In genomic region chr10:72292223-72292691, GRCh38 we compare ENCODE assay signal across 12 cellular contexts. TPM values are rescaled to one million over a fixed set of nuclear protein-coding genes. Genes with fewer than 3 reads are reported as not detected.
DNase-seq lines count a peak whose midpoint lies in the region; ATAC-seq, FAIRE-seq and TF ChIP-seq lines count a peak whose summit lies in the region.
"Had no signal": no experiment of that assay in that cellular context is flagged by ENCODE, and none has a peak within 500 bp of the region (broad histone marks: within the 10 kb centered on the region; RNA-seq: fewer than 3 reads in every experiment).

No MANE protein-coding gene starts in this region.

- H3K4me3 Mint-ChIP-seq in T-helper 1 cell treated with Interleukin-12 subunit alpha and Interleukin-12 subunit beta and Interleukin-4 antibody, amounts not matched to agents 30 μg/mL and 1 μg/mL, for 36 hours: peak overlapping the region; percentile 64

- H3K36me3 Mint-ChIP-seq in T-helper 1 cell treated with Interleukin-12 subunit alpha and Interleukin-12 subunit beta and Interleukin-4 antibody, amounts not matched to agents 30 μg/mL and 1 μg/mL, for 36 hours (ENCODE audit: low read depth): peaks cover 6% of the 10 kb centered on the region

- no peaks in the 10 kb centered on the region for H3K27me3 Mint-ChIP-seq in T-helper 1 cell treated with Interleukin-12 subunit alpha and Interleukin-12 subunit beta and Interleukin-4 antibody, amounts not matched to agents 30 μg/mL and 1 μg/mL, for 36 hours (ENCODE audit: low read depth)

- H3K4me3 ChIP-seq in bronchial epithelial cell (ENCODE audit: low read depth, low read length): no peak overlapping the region
- H3K4me3 ChIP-seq: ascending aorta, heart right ventricle, right lobe of liver, uterus had no signal

- no peaks in the 10 kb centered on the region for H3K9me3 Mint-ChIP-seq in T-helper 1 cell treated with Interleukin-12 subunit alpha and Interleukin-12 subunit beta and Interleukin-4 antibody, amounts not matched to agents 30 μg/mL and 1 μg/mL, for 36 hours

- peaks cover 52% of the 10 kb centered on the region for H3K4me1 Mint-ChIP-seq in T-helper 1 cell treated with Interleukin-12 subunit alpha and Interleukin-12 subunit beta and Interleukin-4 antibody, amounts not matched to agents 30 μg/mL and 1 μg/mL, for 36 hours (ENCODE audit: low read depth)

- TF ChIP-seq CTCF in bronchial epithelial cell (IDR thresholded peaks at IDR 0.05; ENCODE audit: insufficient read depth, low read length, severe bottlenecking): no peak

- no peaks in the 10 kb centered on the region for H3K27me3 ChIP-seq in bronchial epithelial cell (ENCODE audit: control insufficient read depth, insufficient read depth, low read length)
- H3K27me3 ChIP-seq: ascending aorta, heart right ventricle, uterus had no signal

- no peaks in the 10 kb centered on the region for H3K36me3 ChIP-seq in bronchial epithelial cell (ENCODE audit: control insufficient read depth, insufficient read depth, low read length)
- H3K36me3 ChIP-seq: ascending aorta, heart right ventricle, right lobe of liver, uterus had no signal

- H3K27ac Mint-ChIP-seq in T-helper 1 cell treated with Interleukin-12 subunit alpha and Interleukin-12 subunit beta and Interleukin-4 antibody, amounts not matched to agents 30 μg/mL and 1 μg/mL, for 36 hours: peak overlapping the region; percentile 93

- ATAC-seq in GM21786 (IDR thresholded peaks at IDR 0.05; ENCODE audit: unreplicated experiment) (no peak), GM18870 (IDR thresholded peaks at IDR 0.05; ENCODE audit: unreplicated experiment) (no peak)
- ATAC-seq: heart right ventricle had no signal

- peak; percentile 51 for DNase-seq in ELF-1 (ENCODE audit: low read depth, low spot score)
- peak; percentile 98 for DNase-seq in bronchial epithelial cell (ENCODE audit: low read depth)
- peak; percentile 83 for DNase-seq in renal cortical epithelial cell (ENCODE audit: low read depth)
- DNase-seq in mesenteric fat pad (ENCODE audit: low spot score): no peak
- DNase-seq in C1 segment of cervical spinal cord (lab: John Stamatoyannopoulos, UW): no peak
- DNase-seq: heart right ventricle, right lobe of liver, uterus had no signal

- no peak for FAIRE-seq in bronchial epithelial cell (lab: Jason Lieb, UNC)

RNA-seq across cellular contexts. Expression of gene DDIT4, which starts 18.5 kb away (rescaled TPM):
- total RNA-seq in bronchial epithelial cell (2,437 and 2,447 TPM in 2 replicates), renal cortical epithelial cell (246 and 704 TPM in 2 replicates), mesenteric fat pad (236 TPM)

Comparison
In these comparisons a context has a peak if more than half of its experiments do, and no peak if none do; other contexts are left out.
1. DNase-seq: peak in ELF-1 (single experiment), bronchial epithelial cell (single experiment) and renal cortical epithelial cell (single experiment); none in mesenteric fat pad (single experiment) and C1 segment of cervical spinal cord (0 of 14).